Comparison of ENCODE assay signal across 9 cellular contexts in genomic region chr12:107379852-107380567, GRCh38.
DNase-seq lines count a peak whose midpoint lies in the region; ATAC-seq and TF ChIP-seq lines count a peak whose summit lies in the region.
"Had no signal": no experiment of that assay in that cellular context is flagged by ENCODE, and none has a peak within 500 bp of the region (broad histone marks: within the 10 kb centered on the region; RNA-seq: fewer than 3 reads in every experiment).

No MANE protein-coding gene starts in this region.

- H3K9me3 Mint-ChIP-seq in type B pancreatic cell, result peaks cover 8% of the 10 kb centered on the region
- peaks cover 4% of the 10 kb centered on the region for H3K9me3 Mint-ChIP-seq in stimulated activated memory B cell treated with anti-CD40 and anti-IgM and Interleukin-4, amounts not matched to agents 10 μg/mL and 1 μg/mL and 100 μg/mL, for 72 hours
- H3K9me3 Mint-ChIP-seq: nephron had no signal

- peak; percentile 69 for ATAC-seq in esophagus mucosa
- ATAC-seq in stimulated activated memory B cell treated with anti-CD40 and anti-IgM and Interleukin-4, amounts not matched to agents 10 μg/mL and 1 μg/mL and 100 μg/mL, for 72 hours, result no peak

- POLR2A ChIA-PET in HEK293T (lab: Yijun Ruan, JAX), result no interaction called here

- TF ChIP-seq CTCF in type B pancreatic cell (conservative IDR thresholded peaks at IDR 0.05), result no peak

- H3K36me3 Mint-ChIP-seq in type B pancreatic cell, result no peaks in the 10 kb centered on the region
- no peaks in the 10 kb centered on the region for H3K36me3 Mint-ChIP-seq in stimulated activated memory B cell treated with anti-CD40 and anti-IgM and Interleukin-4, amounts not matched to agents 10 μg/mL and 1 μg/mL and 100 μg/mL, for 72 hours

- no peaks in the 10 kb centered on the region for H3K27me3 Mint-ChIP-seq in type B pancreatic cell
- H3K27me3 Mint-ChIP-seq in stimulated activated memory B cell treated with anti-CD40 and anti-IgM and Interleukin-4, amounts not matched to agents 10 μg/mL and 1 μg/mL and 100 μg/mL, for 72 hours, result no peaks in the 10 kb centered on the region

- CTCF ChIA-PET in HEK293T (lab: Yijun Ruan, JAX), result interaction anchor here (0.6 kb wide), 1 partner anchor 238 kb away, joined by 3 read pairs; no protein-coding TSS in a partner anchor

- peak overlapping the region; percentile 34 for H3K4me3 Mint-ChIP-seq in type B pancreatic cell
- no peak overlapping the region for H3K4me3 Mint-ChIP-seq in stimulated activated memory B cell treated with anti-CD40 and anti-IgM and Interleukin-4, amounts not matched to agents 10 μg/mL and 1 μg/mL and 100 μg/mL, for 72 hours
- H3K4me3 Mint-ChIP-seq: nephron had no signal

- H3K4me1 Mint-ChIP-seq in type B pancreatic cell (ENCODE audit: unreplicated experiment), result peaks cover 39% of the 10 kb centered on the region
- no peaks in the 10 kb centered on the region for H3K4me1 Mint-ChIP-seq in stimulated activated memory B cell treated with anti-CD40 and anti-IgM and Interleukin-4, amounts not matched to agents 10 μg/mL and 1 μg/mL and 100 μg/mL, for 72 hours

- H3K27ac Mint-ChIP-seq in type B pancreatic cell, result peak overlapping the region; percentile 15
- H3K27ac Mint-ChIP-seq in stimulated activated memory B cell treated with anti-CD40 and anti-IgM and Interleukin-4, amounts not matched to agents 10 μg/mL and 1 μg/mL and 100 μg/mL, for 72 hours, result no peak overlapping the region

- peak; percentile 54 for DNase-seq in HEK293T (ENCODE audit: extremely low spot score)
- DNase-seq in NCI-H748 treated with DMSO at 0.1 percent for 48 hours (lab: John Stamatoyannopoulos, UW), result peak; percentile 94
- no peak for DNase-seq in type B pancreatic cell (ENCODE audit: extremely low spot score, unreplicated experiment)
- DNase-seq in GM19238 (ENCODE audit: insufficient read length, low spot score), result no peak
- DNase-seq in NK-92 treated with Interleukin-12 subunit alpha and Interleukin-12 subunit beta, amount 100 ng/mL, for 24 hours (lab: John Stamatoyannopoulos, UW), result no peak
- DNase-seq: central memory CD4-positive, alpha-beta T cell had no signal

TF ChIP-seq in HEK293T, 16 proteins besides CTCF, POLR2A, EP300 and RAD21:
- TF ChIP-seq NFRKB (IDR thresholded peaks at IDR 0.05), result no peak
- no peak for TF ChIP-seq SUZ12 (IDR thresholded peaks at IDR 0.05)
- TF ChIP-seq BHLHE40 (IDR thresholded peaks at IDR 0.05; ENCODE audit: borderline replicate concordance), result no peak
- TF ChIP-seq PKNOX1 (IDR thresholded peaks at IDR 0.05), result no peak
- TF ChIP-seq L3MBTL2 (conservative IDR thresholded peaks at IDR 0.05), result no peak
- no peak for TF ChIP-seq ELF4 (IDR thresholded peaks at IDR 0.05)

Comparison
In these comparisons a context has a peak if more than half of its experiments do, and no peak if none do; other contexts are left out.
1. DNase-seq: peak in HEK293T (single experiment) and NCI-H748 treated with DMSO at 0.1 percent for 48 hours (single experiment); none in type B pancreatic cell (single experiment), GM19238 (single experiment) and NK-92 treated with Interleukin-12 subunit alpha and Interleukin-12 subunit beta, amount 100 ng/mL, for 24 hours (single experiment).